ENCODE assay signal across 8 cellular contexts in genomic region chr4:77818667-77819408, GRCh38. TPM values are rescaled to one million over a fixed set of nuclear protein-coding genes. Genes with fewer than 3 reads are reported as not detected.
DNase-seq lines count a peak whose midpoint lies in the region; ATAC-seq and TF ChIP-seq lines count a peak whose summit lies in the region.

TSS of gene CNOT6L (minus strand) at chr4:77819368. CDS start at chr4:77819308, 60 bp downstream.

- intact Hi-C loops in activated CD4-positive, alpha-beta T cell treated with anti-CD3 and anti-CD28 coated beads, Interleukin-2, amount 10 ng/mL, durations not matched to agents 24 days and 14 days (cut with micrococcal nuclease) = loop anchor here (2.0 to 5.0 kb wide), 2 partner anchors 84 to 238 kb away; partner anchors contain the start of gene FRAS1
- intact Hi-C loops in colonic mucosa (cut with DNase I) (no loop called here), left colon (cut with DNase I, micrococcal nuclease) (no loop called here)

- H3K4me1 Mint-ChIP-seq in activated CD4-positive, alpha-beta T cell treated with anti-CD3 and anti-CD28 coated beads, Interleukin-2, amount 10 ng/mL, durations not matched to agents 24 days and 14 days = peaks cover 43% of the 10 kb centered on the region

- peaks cover 36% of the 10 kb centered on the region for H3K36me3 Mint-ChIP-seq in activated CD4-positive, alpha-beta T cell treated with anti-CD3 and anti-CD28 coated beads, Interleukin-2, amount 10 ng/mL, durations not matched to agents 24 days and 14 days (ENCODE audit: low read depth)

- H3K4me3 ChIP-seq in GM08714 (ENCODE audit: low read length) (peak within 1 kb of the TSS; percentile 78), colonic mucosa (peak within 1 kb of the TSS; percentile 90)

- peak within 1 kb of the TSS; percentile 99 for H3K4me3 Mint-ChIP-seq in activated CD4-positive, alpha-beta T cell treated with anti-CD3 and anti-CD28 coated beads, Interleukin-2, amount 10 ng/mL, durations not matched to agents 24 days and 14 days

- H3K27me3 Mint-ChIP-seq in activated CD4-positive, alpha-beta T cell treated with anti-CD3 and anti-CD28 coated beads, Interleukin-2, amount 10 ng/mL, durations not matched to agents 24 days and 14 days = peaks cover 1% of the 10 kb centered on the region

- no peak for TF ChIP-seq CTCF in colonic mucosa (IDR thresholded peaks at IDR 0.05)

- no peaks in the 10 kb centered on the region for H3K9me3 ChIP-seq in colonic mucosa

- no peaks in the 10 kb centered on the region for H3K36me3 ChIP-seq in colonic mucosa

- no peaks in the 10 kb centered on the region for H3K27me3 ChIP-seq in colonic mucosa

- H3K4me1 ChIP-seq in colonic mucosa = no peaks in the 10 kb centered on the region

- ATAC-seq in HG02588 (IDR thresholded peaks at IDR 0.05; ENCODE audit: unreplicated experiment) (peak; percentile 37), left colon (peak; percentile 66)

- DNase-seq in NCI-H2171 (lab: John Stamatoyannopoulos, UW) (peak; percentile 23), colonic mucosa (peak; percentile 64), left colon (peak; percentile 65 to 85), GM19240 (ENCODE audit: insufficient read length, low spot score) (no peak)
- DNase-seq in activated CD4-positive, alpha-beta T cell treated with anti-CD3 and anti-CD28 coated beads, Interleukin-2, amount 10 ng/mL, durations not matched to agents 24 days and 14 days = peak; percentile 94
- DNase-seq in stimulated activated CD4-positive, alpha-beta T cell treated with anti-CD3 and anti-CD28 coated beads, Interleukin-2, amount 100 ng/mL, for 24 hours = peak; percentile 77 to 84

- H3K27ac ChIP-seq in colonic mucosa = peak within 1 kb of the TSS; percentile 100

- H3K27ac Mint-ChIP-seq in activated CD4-positive, alpha-beta T cell treated with anti-CD3 and anti-CD28 coated beads, Interleukin-2, amount 10 ng/mL, durations not matched to agents 24 days and 14 days = peak within 1 kb of the TSS; percentile 100

- H3K9ac ChIP-seq in colonic mucosa (ENCODE audit: low read depth in 2 of 2, low read length in 2 of 2) = peak within 1 kb of the TSS; percentile 96

- H3K9me3 Mint-ChIP-seq in activated CD4-positive, alpha-beta T cell treated with anti-CD3 and anti-CD28 coated beads, Interleukin-2, amount 10 ng/mL, durations not matched to agents 24 days and 14 days = no peaks in the 10 kb centered on the region

RNA-seq across cellular contexts. Expression of gene CNOT6L, which starts in this region (rescaled TPM):
- total RNA-seq in activated CD4-positive, alpha-beta T cell treated with anti-CD3 and anti-CD28 coated beads, Interleukin-2, amount 10 ng/mL, durations not matched to agents 24 days and 14 days = 105 and 108 TPM in 2 replicates
- total RNA-seq in colonic mucosa (10 to 100 TPM; 32.4 to 56.6 TPM), left colon (10 to 100 TPM; 40.2 to 49.8 TPM)
